In genomic region chr14:52494444-52494843, GRCh38 we compare ENCODE assay signal across 13 cellular contexts. TPM values are rescaled to one million over a fixed set of nuclear protein-coding genes. Genes with fewer than 3 reads are reported as not detected.
DNase-seq lines count a peak whose midpoint lies in the region; TF ChIP-seq lines count a peak whose summit lies in the region.
"Had no signal": no experiment of that assay in that cellular context is flagged by ENCODE, and none has a peak within 500 bp of the region (broad histone marks: within the 10 kb centered on the region; RNA-seq: fewer than 3 reads in every experiment).

No MANE protein-coding gene starts in this region.

- TF ChIP-seq CTCF in fibroblast of mammary gland (conservative IDR thresholded peaks at IDR 0.05; ENCODE audit: control insufficient read depth, insufficient read depth, low read depth, low read length) = no peak

- no peak overlapping the region for H3K4me3 ChIP-seq in fibroblast of mammary gland (ENCODE audit: control insufficient read depth, low read depth, low read length)

- DNase-seq in G401 (ENCODE audit: low spot score) (peak; percentile 13), M059J (ENCODE audit: low read depth) (peak; percentile 4), astrocyte of the hippocampus (ENCODE audit: low read depth, low spot score) (peak; percentile 4), fibroblast of mammary gland (ENCODE audit: low read depth) (peak; percentile 15), NCI-H146 (lab: John Stamatoyannopoulos, UW) (no peak), MV-4-11 (lab: John Stamatoyannopoulos, UW) (no peak)
- no peak for DNase-seq in effector CD8-positive, alpha-beta T cell (lab: John Stamatoyannopoulos, UW)
- DNase-seq: CD4-positive, CD25-positive, alpha-beta regulatory T cell; HCEC 1CT; NCI-H1694 treated with DMSO at 0.1 percent for 48 hours; NCI-H526; OCI-M1; SHP77 treated with DMSO at 0.1 percent for 48 hours had no signal

- in situ Hi-C loops in G401 (cut with HindIII; ENCODE audit: low sequenced_read_pairs) = no loop called here

RNA-seq across cellular contexts. Expression of gene TXNDC16, which starts 57.9 kb away (rescaled TPM):
- 10.8 and 17.1 TPM in 2 replicates for total RNA-seq in G401 (2014; rRNA removed; shearing (Covaris generic))
- 7.1 and 12.1 TPM in 2 replicates for total RNA-seq in M059J (2014; rRNA removed; shearing (Covaris generic))

RNA-seq across cellular contexts. Expression of gene GPR137C, which starts 58.2 kb away (rescaled TPM):
- 2.5 and 7.8 TPM in 2 replicates for total RNA-seq in G401 (2014; rRNA removed; shearing (Covaris generic))
- 4.4 TPM in 2 replicates for total RNA-seq in M059J (2014; rRNA removed; shearing (Covaris generic))

Comparison
In these comparisons a context has a peak if more than half of its experiments do, and no peak if none do; other contexts are left out.
1. DNase-seq: peak in G401 (single experiment), M059J (single experiment), astrocyte of the hippocampus (single experiment) and fibroblast of mammary gland (single experiment); none in effector CD8-positive, alpha-beta T cell (single experiment), NCI-H146 (single experiment) and MV-4-11 (single experiment).